In genomic region chr3:51280171-51280570, GRCh38 we compare ENCODE assay signal across 21 cellular contexts.
"Had no signal": no experiment of that assay in that cellular context is flagged by ENCODE, and none has a peak within 500 bp of the region (broad histone marks: within the 10 kb centered on the region; RNA-seq: fewer than 3 reads in every experiment).

No MANE protein-coding gene starts in this region.

- H3K27me3 ChIP-seq: ascending aorta, esophagus muscularis mucosa, foreskin keratinocyte, pancreas, stomach, tibial nerve had no signal

- H3K4me3 ChIP-seq: ascending aorta, esophagus muscularis mucosa, pancreas, stomach, tibial nerve had no signal

- H3K9me3 ChIP-seq: ascending aorta, esophagus muscularis mucosa, pancreas, stomach had no signal

- H3K4me1 ChIP-seq: ascending aorta, esophagus muscularis mucosa, pancreas, stomach, tibial nerve had no signal

- H3K27ac ChIP-seq: ascending aorta, esophagus muscularis mucosa, foreskin keratinocyte, pancreas, stomach, tibial nerve had no signal

- H3K36me3 ChIP-seq: ascending aorta, pancreas, stomach, tibial nerve had no signal

- DNase-seq: activated B cell treated with CpG ODN at 0.5 μM for 24 hours; activated CD4-positive, alpha-beta T cell treated with anti-CD3 and anti-CD28 coated beads, Interleukin-2, amount 50 U/mL, for 1 hour; activated CD8-positive, alpha-beta memory T cell treated with anti-CD3 and anti-CD28 coated beads, Interleukin-2, amount 10 ng/mL, durations not matched to agents 7 days and 5 days; activated CD8-positive, alpha-beta T cell treated with anti-CD3 and anti-CD28 coated beads, Interleukin-2, amount 10 ng/mL, durations not matched to agents 7 days and 5 days; activated naive CD4-positive, alpha-beta T cell; activated T-cell treated with anti-CD3 and anti-CD28 coated beads, Interleukin-2, amount 50 U/mL, for 72 hours; effector CD4-positive, alpha-beta T cell; foreskin keratinocyte; left colon; natural killer cell; pancreas; right cardiac atrium; stimulated activated CD4-positive, alpha-beta T cell treated with anti-CD3 and anti-CD28 coated beads, Interleukin-15, amount 100 ng/mL, for 24 hours; stimulated activated CD4-positive, alpha-beta T cell treated with anti-CD3 and anti-CD28 coated beads, Interleukin-2, amount 100 ng/mL, for 24 hours; stimulated activated naive B cell treated with anti-CD40 and anti-IgM and Interleukin-4, amounts not matched to agents 10 μg/mL and 1 μg/mL and 100 μg/mL, for 72 hours; stomach; T-helper 1 cell had no signal

- ATAC-seq: activated CD8-positive, alpha-beta memory T cell treated with anti-CD3 and anti-CD28 coated beads, Interleukin-2, amount 10 ng/mL, durations not matched to agents 7 days and 5 days; activated CD8-positive, alpha-beta T cell treated with anti-CD3 and anti-CD28 coated beads, Interleukin-2, amount 10 ng/mL, durations not matched to agents 7 days and 5 days; activated naive CD4-positive, alpha-beta T cell treated with anti-CD3 and anti-CD28 coated beads, Interleukin-2, amount 50 U/mL, for 72 hours; activated T-cell treated with anti-CD3 and anti-CD28 coated beads, Interleukin-2, amount 50 U/mL, for 72 hours; foreskin keratinocyte; left colon; natural killer cell; pancreas; right cardiac atrium; stimulated activated naive B cell treated with anti-CD40 and anti-IgM and Interleukin-4, amounts not matched to agents 10 μg/mL and 1 μg/mL and 100 μg/mL, for 72 hours had no signal
